8 cellular contexts compared by ENCODE assay signal in genomic region chr7:148962515-148962822, GRCh38.
DNase-seq lines count a peak whose midpoint lies in the region; ATAC-seq and TF ChIP-seq lines count a peak whose summit lies in the region.

No MANE protein-coding gene starts in this region.

- DNase-seq in T-helper 1 cell (no peak), OCI-LY7 (ENCODE audit: low spot score) (no peak), fibroblast of villous mesenchyme (ENCODE audit: low read depth) (no peak), dedifferentiated amniotic fluid mesenchymal stem cell (ENCODE audit: extremely low spot score) (no peak)
- no peak for DNase-seq in stimulated activated naive B cell treated with anti-CD40 and anti-IgM and Interleukin-4, amounts not matched to agents 10 μg/mL and 1 μg/mL and 100 μg/mL, for 72 hours

- H3K9me2 ChIP-seq in OCI-LY7 (ENCODE audit: insufficient read depth, low read length) = no peaks in the 10 kb centered on the region

- TF ChIP-seq CTCF in OCI-LY7 (conservative IDR thresholded peaks at IDR 0.05; ENCODE audit: low read length) (no peak), fibroblast of villous mesenchyme (IDR thresholded peaks at IDR 0.05; ENCODE audit: insufficient read depth, low read depth, low read length) (no peak)

- ATAC-seq in stimulated activated naive B cell treated with anti-CD40 and anti-IgM and Interleukin-4, amounts not matched to agents 10 μg/mL and 1 μg/mL and 100 μg/mL, for 72 hours (replicated peaks) = peak in 1 of 2 donors; percentile 1
- ATAC-seq in HG03469 (IDR thresholded peaks at IDR 0.05; ENCODE audit: unreplicated experiment) = no peak
- ATAC-seq in HG03520 (IDR thresholded peaks at IDR 0.05; ENCODE audit: unreplicated experiment) = no peak

- H3K9me3 Mint-ChIP-seq in T-helper 1 cell treated with Interleukin-12 subunit alpha and Interleukin-12 subunit beta and Interleukin-4 antibody, amounts not matched to agents 30 μg/mL and 1 μg/mL, for 36 hours = no peaks in the 10 kb centered on the region
- H3K9me3 Mint-ChIP-seq in stimulated activated naive B cell treated with anti-CD40 and anti-IgM and Interleukin-4, amounts not matched to agents 10 μg/mL and 1 μg/mL and 100 μg/mL, for 72 hours = peaks cover 0 to 4% of the 10 kb centered on the region in 2 donors

- POLR2A ChIA-PET in OCI-LY7 (lab: Charles Lee) = interaction anchor here (1.0 to 1.4 kb wide), 5 partner anchors 14 to 460 kb away, joined by 3 to 9 read pairs (median 3); no protein-coding TSS in a partner anchor

- peaks cover 20% of the 10 kb centered on the region for H3K4me1 Mint-ChIP-seq in T-helper 1 cell treated with Interleukin-12 subunit alpha and Interleukin-12 subunit beta and Interleukin-4 antibody, amounts not matched to agents 30 μg/mL and 1 μg/mL, for 36 hours (ENCODE audit: low read depth)
- H3K4me1 Mint-ChIP-seq in stimulated activated naive B cell treated with anti-CD40 and anti-IgM and Interleukin-4, amounts not matched to agents 10 μg/mL and 1 μg/mL and 100 μg/mL, for 72 hours = peaks cover 17 to 24% of the 10 kb centered on the region in 2 donors

- H3K4me3 Mint-ChIP-seq in T-helper 1 cell treated with Interleukin-12 subunit alpha and Interleukin-12 subunit beta and Interleukin-4 antibody, amounts not matched to agents 30 μg/mL and 1 μg/mL, for 36 hours = peak overlapping the region; percentile 89
- H3K4me3 Mint-ChIP-seq in stimulated activated naive B cell treated with anti-CD40 and anti-IgM and Interleukin-4, amounts not matched to agents 10 μg/mL and 1 μg/mL and 100 μg/mL, for 72 hours = peak overlapping the region; percentile 88 to 89

- intact Hi-C loops in OCI-LY7 (cut with micrococcal nuclease; ENCODE audit: unreplicated experiment) = loop anchor here (1.0 to 10.0 kb wide), 6 partner anchors 21 to 458 kb away; partner anchors contain the start of gene CUL1

- H3K9me3 ChIP-seq in OCI-LY7 (ENCODE audit: low read length) = no peaks in the 10 kb centered on the region

- CTCF ChIA-PET in OCI-LY7 (lab: Charles Lee; ENCODE audit: unreplicated experiment) = interaction anchor here (1.2 kb wide), 1 partner anchor 20 kb away, joined by 3 read pairs; no protein-coding TSS in a partner anchor

- H3K4me1 ChIP-seq in OCI-LY7 (ENCODE audit: insufficient read depth, low read length, poor library complexity, severe bottlenecking) = peaks cover 17% of the 10 kb centered on the region

- H3K4me2 ChIP-seq in OCI-LY7 (ENCODE audit: low read length) = peak overlapping the region; percentile 80

- H3K79me2 ChIP-seq in OCI-LY7 (ENCODE audit: insufficient read depth, low read depth, low read length) = no peaks in the 10 kb centered on the region

- H2AFZ ChIP-seq in OCI-LY7 (ENCODE audit: low read length) = peak overlapping the region; percentile 89

- no peaks in the 10 kb centered on the region for H3K36me3 Mint-ChIP-seq in T-helper 1 cell treated with Interleukin-12 subunit alpha and Interleukin-12 subunit beta and Interleukin-4 antibody, amounts not matched to agents 30 μg/mL and 1 μg/mL, for 36 hours (ENCODE audit: low read depth)
- H3K36me3 Mint-ChIP-seq in stimulated activated naive B cell treated with anti-CD40 and anti-IgM and Interleukin-4, amounts not matched to agents 10 μg/mL and 1 μg/mL and 100 μg/mL, for 72 hours = no peaks in the 10 kb centered on the region

- H3K27ac ChIP-seq in OCI-LY7 (ENCODE audit: low read depth, low read length, poor library complexity, severe bottlenecking) = no peak overlapping the region

- H3K27ac Mint-ChIP-seq in T-helper 1 cell treated with Interleukin-12 subunit alpha and Interleukin-12 subunit beta and Interleukin-4 antibody, amounts not matched to agents 30 μg/mL and 1 μg/mL, for 36 hours = peak overlapping the region; percentile 83
- H3K27ac Mint-ChIP-seq in stimulated activated naive B cell treated with anti-CD40 and anti-IgM and Interleukin-4, amounts not matched to agents 10 μg/mL and 1 μg/mL and 100 μg/mL, for 72 hours = peak overlapping the region; percentile 95

- H4K20me1 ChIP-seq in OCI-LY7 (ENCODE audit: insufficient read depth, low read length) = no peaks in the 10 kb centered on the region

- no peaks in the 10 kb centered on the region for H3K36me3 ChIP-seq in OCI-LY7 (ENCODE audit: insufficient read depth, low read length)

- no peaks in the 10 kb centered on the region for H3K27me3 Mint-ChIP-seq in T-helper 1 cell treated with Interleukin-12 subunit alpha and Interleukin-12 subunit beta and Interleukin-4 antibody, amounts not matched to agents 30 μg/mL and 1 μg/mL, for 36 hours (ENCODE audit: low read depth)
- no peaks in the 10 kb centered on the region for H3K27me3 Mint-ChIP-seq in stimulated activated naive B cell treated with anti-CD40 and anti-IgM and Interleukin-4, amounts not matched to agents 10 μg/mL and 1 μg/mL and 100 μg/mL, for 72 hours

- H3K4me3 ChIP-seq in OCI-LY7 (ENCODE audit: low read depth, low read length, poor library complexity, severe bottlenecking) (peak overlapping the region; percentile 70), fibroblast of villous mesenchyme (ENCODE audit: low read depth, low read length) (peak overlapping the region; percentile 76)

- BruUV-seq in OCI-LY7 (replicated peaks; lab: Mats Ljungman, UMichigan) = no TSS peak
